24 cellular contexts compared by ENCODE assay signal in genomic region chr5:88250010-88250409, GRCh38. TPM values are rescaled to one million over a fixed set of nuclear protein-coding genes. Genes with fewer than 3 reads are reported as not detected.
DNase-seq lines count a peak whose midpoint lies in the region; ATAC-seq, FAIRE-seq and TF ChIP-seq lines count a peak whose summit lies in the region.
"Had no signal": no experiment of that assay in that cellular context is flagged by ENCODE, and none has a peak within 500 bp of the region (broad histone marks: within the 10 kb centered on the region; RNA-seq: fewer than 3 reads in every experiment).

No MANE protein-coding gene starts in this region.

- peaks cover 0 to 2% of the 10 kb centered on the region in 2 donors for H3K9me3 Mint-ChIP-seq in activated T-cell treated with anti-CD3 and anti-CD28 coated beads, Interleukin-2, amount 50 U/mL, for 72 hours
- H3K9me3 Mint-ChIP-seq in H9 = no peaks in the 10 kb centered on the region
- H3K9me3 Mint-ChIP-seq in activated T-helper 17 cell treated with anti-CD3 and anti-CD28 coated beads, Interleukin-2, amount 50 U/mL, for 72 hours = no peaks in the 10 kb centered on the region
- H3K9me3 Mint-ChIP-seq in nephron progenitor cell = no peaks in the 10 kb centered on the region
- H3K9me3 Mint-ChIP-seq: HFFc6, IgD-negative memory B cell had no signal

- peak overlapping the region; percentile 89 for H3K27ac Mint-ChIP-seq in activated T-cell treated with anti-CD3 and anti-CD28 coated beads, Interleukin-2, amount 50 U/mL, for 72 hours
- H3K27ac Mint-ChIP-seq in H9 (peak overlapping the region in 2 of 3 experiments; percentile 73 to 91; a peak in 3 of 7 replicates), nephron progenitor cell (peak overlapping the region; percentile 46)
- H3K27ac Mint-ChIP-seq in activated T-helper 17 cell treated with anti-CD3 and anti-CD28 coated beads, Interleukin-2, amount 50 U/mL, for 72 hours = peak overlapping the region; percentile 85
- H3K27ac Mint-ChIP-seq: HFFc6, IgD-negative memory B cell had no signal

- H2BK15ac ChIP-seq in H9 (ENCODE audit: low read depth, low read length) = no peak overlapping the region

- no peaks in the 10 kb centered on the region for H3K27me3 ChIP-seq in H9 (ENCODE audit: insufficient read depth, low read length)
- H3K27me3 ChIP-seq: Peyer's patch had no signal

- H2BK120ac ChIP-seq in H9 (ENCODE audit: low read depth, low read length, poor library complexity, severe bottlenecking) = no peak overlapping the region

- H2BK12ac ChIP-seq in H9 (ENCODE audit: insufficient read length, low read depth, low read length) = no peak overlapping the region

- H3K23ac ChIP-seq in H9 (ENCODE audit: insufficient read length, low read depth, low read length) = no peak overlapping the region

- peaks cover 76% of the 10 kb centered on the region for H3K4me1 Mint-ChIP-seq in activated T-cell treated with anti-CD3 and anti-CD28 coated beads, Interleukin-2, amount 50 U/mL, for 72 hours (ENCODE audit: low read depth)
- H3K4me1 Mint-ChIP-seq in H9 = peaks cover 64 to 80% of the 10 kb centered on the region in 2 experiments
- peaks cover 37% of the 10 kb centered on the region for H3K4me1 Mint-ChIP-seq in activated T-helper 17 cell treated with anti-CD3 and anti-CD28 coated beads, Interleukin-2, amount 50 U/mL, for 72 hours
- peaks cover 6% of the 10 kb centered on the region for H3K4me1 Mint-ChIP-seq in nephron progenitor cell

- H2BK20ac ChIP-seq in H9 (ENCODE audit: low read depth, low read length, poor library complexity, severe bottlenecking) = no peak overlapping the region

- H3K18ac ChIP-seq in H9 (ENCODE audit: insufficient read length, low read depth, low read length) = no peak overlapping the region

- no peak overlapping the region for H2AK5ac ChIP-seq in H9 (ENCODE audit: insufficient read length, low read length)

- H3K4me2 ChIP-seq in H9 (ENCODE audit: insufficient read depth, insufficient read length, low read length) = no peak overlapping the region

- no peaks in the 10 kb centered on the region for H3K23me2 ChIP-seq in H9 (ENCODE audit: insufficient read length, low read depth, low read length, poor library complexity, severe bottlenecking)

- H3K4me3 Mint-ChIP-seq in activated T-cell treated with anti-CD3 and anti-CD28 coated beads, Interleukin-2, amount 50 U/mL, for 72 hours = peak overlapping the region; percentile 52 to 56
- H3K4me3 Mint-ChIP-seq in H9 (no peak overlapping the region), nephron progenitor cell (no peak overlapping the region)
- H3K4me3 Mint-ChIP-seq in activated T-helper 17 cell treated with anti-CD3 and anti-CD28 coated beads, Interleukin-2, amount 50 U/mL, for 72 hours = peak overlapping the region; percentile 52
- H3K4me3 Mint-ChIP-seq: HFFc6, IgD-negative memory B cell had no signal

- no peak overlapping the region for H3K56ac ChIP-seq in H9 (ENCODE audit: insufficient read length, low read depth, low read length)

- ATAC-seq in activated T-cell treated with anti-CD3 and anti-CD28 coated beads, Interleukin-2, amount 50 U/mL, for 72 hours (replicated peaks in 1 of 2) = no peak
- ATAC-seq in activated T-helper 17 cell treated with anti-CD3 and anti-CD28 coated beads, Interleukin-2, amount 50 U/mL, for 72 hours (replicated peaks) = no peak
- no peak for ATAC-seq in HG03108 (IDR thresholded peaks at IDR 0.05; ENCODE audit: unreplicated experiment)

- H3K9ac ChIP-seq in H9 (ENCODE audit: extremely low read depth, insufficient read length, low read length) = no peak overlapping the region
- H3K9ac ChIP-seq: GM23248 had no signal

- no peak overlapping the region for H3K27ac ChIP-seq in H9 (ENCODE audit: insufficient read length, low read depth, low read length)
- H3K27ac ChIP-seq: C4-2B, GM23248, Peyer's patch had no signal

- no peak for DNase-seq in activated T-cell treated with anti-CD3 and anti-CD28 coated beads, Interleukin-2, amount 50 U/mL, for 72 hours
- DNase-seq in activated T-cell treated with anti-CD3 and anti-CD28 coated beads for 4 hours = no peak
- DNase-seq in H9 = no peak
- DNase-seq in nephron progenitor cell = no peak
- DNase-seq in NCI-H2171 treated with DMSO at 0.1 percent for 48 hours (lab: John Stamatoyannopoulos, UW) = no peak
- DNase-seq in RCC 7860 (ENCODE audit: low spot score) = no peak
- DNase-seq: COR-L47, GF-D8, GM23248, HFFc6, NCI-H1105 treated with DMSO at 0.1 percent for 48 hours, NCI-H1694 treated with DMSO at 0.1 percent for 48 hours, NCI-H2107, NCI-H226, NCI-H524 treated with DMSO at 0.1 percent for 48 hours, Peyer's patch, Right ventricle myocardium superior had no signal

- no peak overlapping the region for H4K5ac ChIP-seq in H9 (ENCODE audit: insufficient read length, low read depth, low read length)

- H3T11ph ChIP-seq in H9 (ENCODE audit: low read length) = no peak overlapping the region

- peaks cover 17% of the 10 kb centered on the region; the same call in 1 of the 2 replicates for H3K4me1 ChIP-seq in H9 (ENCODE audit: insufficient read depth, low read length)

- H2BK5ac ChIP-seq in H9 (ENCODE audit: insufficient read length, low read length) = no peak overlapping the region

- TF ChIP-seq CTCF in H9 (conservative IDR thresholded peaks at IDR 0.05) (no peak), nephron progenitor cell (IDR thresholded peaks at IDR 0.05) (no peak)

- H3K27me3 Mint-ChIP-seq in activated T-cell treated with anti-CD3 and anti-CD28 coated beads, Interleukin-2, amount 50 U/mL, for 72 hours (ENCODE audit: low read depth) = no peaks in the 10 kb centered on the region
- H3K27me3 Mint-ChIP-seq in H9 (ENCODE audit: low read depth) = no peaks in the 10 kb centered on the region
- no peaks in the 10 kb centered on the region for H3K27me3 Mint-ChIP-seq in activated T-helper 17 cell treated with anti-CD3 and anti-CD28 coated beads, Interleukin-2, amount 50 U/mL, for 72 hours
- no peaks in the 10 kb centered on the region for H3K27me3 Mint-ChIP-seq in nephron progenitor cell (ENCODE audit: low read depth, poor library complexity)
- H3K27me3 Mint-ChIP-seq: IgD-negative memory B cell had no signal

- peaks cover 10 to 15% of the 10 kb centered on the region in 2 donors for H3K36me3 Mint-ChIP-seq in activated T-cell treated with anti-CD3 and anti-CD28 coated beads, Interleukin-2, amount 50 U/mL, for 72 hours (ENCODE audit: insufficient read depth in 2 of 2)
- peaks cover 0 to 3% (median 1%) of the 10 kb centered on the region in 3 experiments; a peak in 3 of 7 replicates for H3K36me3 Mint-ChIP-seq in H9 (ENCODE audit: insufficient read depth in 1 of 3, low read depth in 3 of 3)
- peaks cover 44% of the 10 kb centered on the region for H3K36me3 Mint-ChIP-seq in activated T-helper 17 cell treated with anti-CD3 and anti-CD28 coated beads, Interleukin-2, amount 50 U/mL, for 72 hours (ENCODE audit: low read depth)
- H3K36me3 Mint-ChIP-seq in nephron progenitor cell (ENCODE audit: low read depth) = peaks cover 49% of the 10 kb centered on the region

- H3K4ac ChIP-seq in H9 (ENCODE audit: low read depth, low read length) = no peak overlapping the region

- FAIRE-seq in RCC 7860 (lab: Jason Lieb, UNC) = no peak
- FAIRE-seq: GM12891, GM18507, HTR-8/SVneo had no signal

- H3K79me2 ChIP-seq in H9 (ENCODE audit: insufficient read depth, low read length) = peaks cover 23% of the 10 kb centered on the region; the same call in 1 of the 2 replicates

- WGBS in H9 (ENCODE audit: extremely low coverage, insufficient read length, low lambda C conversion rate) = no CpG with 5 or more reads among the region's 2 CpGs

- H2AFZ ChIP-seq in H9 (ENCODE audit: low read length) = no peak overlapping the region
- H2AFZ ChIP-seq: GM23248 had no signal

- H4K20me1 ChIP-seq in H9 (ENCODE audit: control insufficient read depth, insufficient read depth, insufficient read length) = no peaks in the 10 kb centered on the region

- H3K14ac ChIP-seq in H9 (ENCODE audit: insufficient read depth, low read length) = no peak overlapping the region

- H4K8ac ChIP-seq in H9 (replicated peaks; ENCODE audit: insufficient read length, low read depth, low read length) = no peak overlapping the region

- H4K91ac ChIP-seq in H9 (ENCODE audit: insufficient read length, low read depth, low read length) = no peak overlapping the region

- H3K79me1 ChIP-seq in H9 (ENCODE audit: insufficient read depth, low read depth, low read length, poor library complexity, severe bottlenecking) = no peaks in the 10 kb centered on the region

- no peaks in the 10 kb centered on the region for H3K9me3 ChIP-seq in H9 (ENCODE audit: control insufficient read depth, low read depth, low read length)
- H3K9me3 ChIP-seq: Peyer's patch had no signal

RNA-seq across cellular contexts. Expression of gene TMEM161B, which starts 18.6 kb away (rescaled TPM):
- total RNA-seq in activated T-cell treated with anti-CD3 and anti-CD28 coated beads, Interleukin-2, amount 50 U/mL, for 72 hours = 10 to 100 TPM; 27.2 to 31.1 TPM
- total RNA-seq in H9 (2021) = 14.5 and 17.9 TPM in 2 replicates
- total RNA-seq in activated T-helper 17 cell treated with anti-CD3 and anti-CD28 coated beads, Interleukin-2, amount 50 U/mL, for 72 hours = 10 to 100 TPM; 25.7 to 26.9 TPM

Comparison
In these comparisons a context has a peak if more than half of its experiments do, and no peak if none do; other contexts are left out.
1. H3K4me3 Mint-ChIP-seq: peak in activated T-cell treated with anti-CD3 and anti-CD28 coated beads, Interleukin-2, amount 50 U/mL, for 72 hours (2 of 2) and activated T-helper 17 cell treated with anti-CD3 and anti-CD28 coated beads, Interleukin-2, amount 50 U/mL, for 72 hours (single experiment); none in H9 (0 of 2) and nephron progenitor cell (single experiment).
2. Peak in every context shown above with its lines, with median percentiles within 50 percentile points of each other: H3K27ac Mint-ChIP-seq.